In genomic region chr17:21308931-21309381, GRCh38 we compare ENCODE assay signal across 8 cellular contexts. TPM values are rescaled to one million over a fixed set of nuclear protein-coding genes. Genes with fewer than 3 reads are reported as not detected.
DNase-seq lines count a peak whose midpoint lies in the region; ATAC-seq and TF ChIP-seq lines count a peak whose summit lies in the region.
"Not testable (repeated sequence)": the region's sequence is repeated elsewhere in the genome, so short reads cannot be mapped to it uniquely, and the experiment has no call there.

No MANE protein-coding gene starts in this region.

- not testable (repeated sequence) for H3K4me2 ChIP-seq in osteoblast (ENCODE audit: insufficient read depth, low read length)

- H2AFZ ChIP-seq in osteoblast (ENCODE audit: low read length) = not testable (repeated sequence)

- H3K4me3 Mint-ChIP-seq in HFFc6; activated CD4-positive, alpha-beta memory T cell treated with anti-CD3 and anti-CD28 coated beads for 36 hours; chondrocyte (ENCODE audit: unreplicated experiment): not testable (repeated sequence)

- H3K9me3 ChIP-seq in right cardiac atrium (ENCODE audit: control insufficient read depth, low read length); right lobe of liver; osteoblast (ENCODE audit: low read depth, low read length): not testable (repeated sequence)
- H3K9me3 ChIP-seq in spleen (peaks cover 0 to 12% (median 8%) of the 10 kb centered on the region in 8 donors), upper lobe of left lung (peaks cover 0 to 13% (median 8%) of the 10 kb centered on the region in 4 donors)

- WGBS in right cardiac atrium = 94% methylated on average over 6 of the region's 6 CpGs
- 88% methylated on average over 5 of the region's 6 CpGs for WGBS in right lobe of liver (ENCODE audit: insufficient coverage, low coverage, low lambda C conversion rate, missing lambda C conversion rate)
- 90 to 96% (median 93%) methylated on average over 6 of the region's 6 CpGs for WGBS in spleen, 5 donors
- 91 to 92% methylated on average over 6 of the region's 6 CpGs for WGBS in upper lobe of left lung, 2 donors

- peaks cover 23% of the 10 kb centered on the region for H3K36me3 Mint-ChIP-seq in HFFc6 (ENCODE audit: low read depth)
- peaks cover 42% of the 10 kb centered on the region for H3K36me3 Mint-ChIP-seq in activated CD4-positive, alpha-beta memory T cell treated with anti-CD3 and anti-CD28 coated beads for 36 hours
- peaks cover 18% of the 10 kb centered on the region for H3K36me3 Mint-ChIP-seq in chondrocyte (ENCODE audit: low read depth)

- H3K79me2 ChIP-seq in osteoblast (ENCODE audit: insufficient read depth, low read length) = peaks cover 17% of the 10 kb centered on the region

- H3K4me1 Mint-ChIP-seq in HFFc6 (ENCODE audit: low read depth) = peaks cover 17% of the 10 kb centered on the region
- not testable (repeated sequence) for H3K4me1 Mint-ChIP-seq in activated CD4-positive, alpha-beta memory T cell treated with anti-CD3 and anti-CD28 coated beads for 36 hours (ENCODE audit: low read depth); chondrocyte (ENCODE audit: low read depth)

- TF ChIP-seq EP300 in upper lobe of left lung (IDR thresholded peaks at IDR 0.05) = not testable (repeated sequence)

- not testable (repeated sequence) for TF ChIP-seq CTCF in HFFc6 (IDR thresholded peaks at IDR 0.05); chondrocyte (IDR thresholded peaks at IDR 0.05); right lobe of liver (IDR thresholded peaks at IDR 0.05); osteoblast (IDR thresholded peaks at IDR 0.05; ENCODE audit: extremely low read depth, low read depth, low read length); spleen (IDR thresholded peaks at IDR 0.05 in 8 of 11, conservative IDR thresholded peaks at IDR 0.05 in 3 of 11); upper lobe of left lung (IDR thresholded peaks at IDR 0.05)

- ATAC-seq in right cardiac atrium; upper lobe of left lung (ENCODE audit: low FRiP score in 2 of 2): not testable (repeated sequence)
- ATAC-seq in right lobe of liver = peak in 1 of 4 donors; percentile 5

- H3K4me1 ChIP-seq in right cardiac atrium (ENCODE audit: control insufficient read depth, insufficient read depth, low read length); right lobe of liver; osteoblast (ENCODE audit: insufficient read depth, low read length); upper lobe of left lung: not testable (repeated sequence)
- H3K4me1 ChIP-seq in spleen = peaks cover 0 to 16% (median 3%) of the 10 kb centered on the region in 6 donors

- TF ChIP-seq POLR2A in right lobe of liver (IDR thresholded peaks at IDR 0.05); spleen (IDR thresholded peaks at IDR 0.05); upper lobe of left lung (IDR thresholded peaks at IDR 0.05): not testable (repeated sequence)

- not testable (repeated sequence) for DNase-seq in HFFc6
- peak; percentile 8 for DNase-seq in activated CD4-positive, alpha-beta memory T cell treated with anti-CD3 and anti-CD28 coated beads for 36 hours
- peak; percentile 55 for DNase-seq in chondrocyte (ENCODE audit: low spot score)
- DNase-seq in right cardiac atrium = peak in 2 of 3 donors; percentile 3 to 38
- peak in 2 of 3 donors; percentile 41 to 45 for DNase-seq in right lobe of liver
- peak; percentile 9 for DNase-seq in osteoblast (ENCODE audit: insufficient read length, low spot score, missing footprints)
- peak; percentile 69 for DNase-seq in spleen
- peak; percentile 19 to 23 for DNase-seq in upper lobe of left lung

- peak overlapping the region; percentile 3; the same call in 1 of the 2 replicates for H3K27ac Mint-ChIP-seq in HFFc6
- not testable (repeated sequence) for H3K27ac Mint-ChIP-seq in activated CD4-positive, alpha-beta memory T cell treated with anti-CD3 and anti-CD28 coated beads for 36 hours; chondrocyte (ENCODE audit: unreplicated experiment)

- not testable (repeated sequence) for H3K27me3 Mint-ChIP-seq in HFFc6 (ENCODE audit: insufficient read depth); activated CD4-positive, alpha-beta memory T cell treated with anti-CD3 and anti-CD28 coated beads for 36 hours; chondrocyte (ENCODE audit: low read depth)

- H3K9me3 Mint-ChIP-seq in HFFc6; activated CD4-positive, alpha-beta memory T cell treated with anti-CD3 and anti-CD28 coated beads for 36 hours; chondrocyte (ENCODE audit: low read depth): not testable (repeated sequence)

- POLR2A ChIA-PET in activated CD4-positive, alpha-beta memory T cell treated with anti-CD3 and anti-CD28 coated beads for 36 hours (lab: Charles Lee) = not testable (repeated sequence)

- peaks cover 18% of the 10 kb centered on the region for H4K20me1 ChIP-seq in osteoblast (ENCODE audit: insufficient read depth, low read length)

- H3K4me3 ChIP-seq in right cardiac atrium (ENCODE audit: low read length); right lobe of liver; osteoblast (ENCODE audit: insufficient read depth, low read length); spleen; upper lobe of left lung: not testable (repeated sequence)

- H3K36me3 ChIP-seq in right lobe of liver (peaks cover 0 to 44% (median 11%) of the 10 kb centered on the region in 4 donors), osteoblast (ENCODE audit: insufficient read depth, low read length) (peaks cover 74% of the 10 kb centered on the region), spleen (peaks cover 0 to 100% (median 84%) of the 10 kb centered on the region in 6 donors), upper lobe of left lung (peaks cover 4 to 90% (median 82%) of the 10 kb centered on the region in 4 donors)

- not testable (repeated sequence) for H3K27ac ChIP-seq in right cardiac atrium (ENCODE audit: low read length); right lobe of liver; osteoblast (ENCODE audit: low read depth, low read length); spleen; upper lobe of left lung

- intact Hi-C loops in activated CD4-positive, alpha-beta memory T cell treated with anti-CD3 and anti-CD28 coated beads for 36 hours (cut with micrococcal nuclease); right lobe of liver (cut with DNase I); spleen (cut with DNase I; ENCODE audit: low total_unique reads): not testable (repeated sequence)
- intact Hi-C loops in right cardiac atrium (cut with DNase I) = loop anchor here in 1 of 4 donors (10.0 kb wide), 1 partner anchor 906 kb away; no protein-coding TSS in a partner anchor

- H3K27me3 ChIP-seq in right cardiac atrium (ENCODE audit: control insufficient read depth, insufficient read depth); right lobe of liver; osteoblast (ENCODE audit: insufficient read depth, low read length); spleen (replicated peaks in 1 of 7); upper lobe of left lung: not testable (repeated sequence)

- CTCF ChIA-PET in activated CD4-positive, alpha-beta memory T cell treated with anti-CD3 and anti-CD28 coated beads for 36 hours (lab: Charles Lee) = not testable (repeated sequence)

RNA-seq across cellular contexts. Expression of gene MAP2K3, which starts 24.4 kb away (rescaled TPM):
- total RNA-seq in HFFc6 (2021; fragmentation: NEBNext Ultra II Directional; extraction: Animal tissue kit (Norgen Biotek cat#: 25700)) = 100 to 1,000 TPM; 177 to 221 (median 184) TPM
- 100 to 1,000 TPM; 132 to 134 TPM for total RNA-seq in activated CD4-positive, alpha-beta memory T cell treated with anti-CD3 and anti-CD28 coated beads for 36 hours
- total RNA-seq in chondrocyte (31.3 to 38.3 TPM (median 35.9 TPM) in 3 replicates), right cardiac atrium (10 to 100 TPM; 29.6 to 61.2 (median 41.1) TPM), right lobe of liver (10 to 100 TPM; 22.6 to 80.7 (median 60.7) TPM), osteoblast (24.5 and 27.5 TPM in 2 replicates), spleen (100 to 1,000 TPM in 2 of 7 donors, 10 to 100 TPM in 5; 44.3 to 121 (median 83.6) TPM), upper lobe of left lung (100 to 1,000 TPM in 1 of 6 donors, 10 to 100 TPM in 5; 45.1 to 134 (median 79.5) TPM)
- polyA plus RNA-seq in right cardiac atrium (36.8 TPM), spleen (10 to 100 TPM; 31.7 to 54.6 (median 46.3) TPM)

RNA-seq across cellular contexts. Expression of gene NATD1, which starts 55.7 kb away (rescaled TPM):
- 1 to 10 TPM; 3.7 to 7.9 (median 4.1) TPM for total RNA-seq in HFFc6 (2021; fragmentation: NEBNext Ultra II Directional; extraction: Animal tissue kit (Norgen Biotek cat#: 25700))
- total RNA-seq in activated CD4-positive, alpha-beta memory T cell treated with anti-CD3 and anti-CD28 coated beads for 36 hours = 1 to 10 TPM; 3.0 to 3.2 TPM
- 8.2 to 18.6 TPM (median 17.2 TPM) in 3 replicates for total RNA-seq in chondrocyte
- 10 to 100 TPM in 3 of 4 donors, 1 to 10 TPM in 1; 8.1 to 15.7 (median 12.1) TPM for total RNA-seq in right cardiac atrium
- 10.9 TPM for polyA plus RNA-seq in right cardiac atrium
- 1 to 10 TPM; 3.3 to 5.5 (median 4.7) TPM for total RNA-seq in right lobe of liver
- 13.0 and 15.2 TPM in 2 replicates for total RNA-seq in osteoblast
- total RNA-seq in spleen = 10 to 100 TPM in 6 of 7 donors, 1 to 10 TPM in 1; 9.4 to 31.0 (median 16.6) TPM
- 1 to 10 TPM; 1.3 to 5.9 (median 1.9) TPM for polyA plus RNA-seq in spleen
- total RNA-seq in upper lobe of left lung = 10 to 100 TPM; 11.2 to 32.5 (median 16.1) TPM
